Comparison of ENCODE assay signal across 1 cellular context in genomic region chr20:62805365-62805710, GRCh38.
TF ChIP-seq lines count a peak whose summit lies in the region.

No MANE protein-coding gene starts in this region.

TF ChIP-seq in IMR-90, 13 proteins besides CTCF, POLR2A, EP300 and RAD21 (continued from another document):
- no peak for TF ChIP-seq CHD1 (IDR thresholded peaks at IDR 0.05; ENCODE audit: low read depth, low read length)
- no peak for TF ChIP-seq FOS (IDR thresholded peaks at IDR 0.05; ENCODE audit: low read depth, low read length)
- TF ChIP-seq, protein P1, sequence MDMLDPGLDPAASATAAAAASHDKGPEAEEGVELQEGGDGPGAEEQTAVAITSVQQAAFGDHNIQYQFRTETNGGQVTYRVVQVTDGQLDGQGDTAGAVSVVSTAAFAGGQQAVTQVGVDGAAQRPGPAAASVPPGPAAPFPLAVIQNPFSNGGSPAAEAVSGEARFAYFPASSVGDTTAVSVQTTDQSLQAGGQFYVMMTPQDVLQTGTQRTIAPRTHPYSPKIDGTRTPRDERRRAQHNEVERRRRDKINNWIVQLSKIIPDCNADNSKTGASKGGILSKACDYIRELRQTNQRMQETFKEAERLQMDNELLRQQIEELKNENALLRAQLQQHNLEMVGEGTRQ (IDR thresholded peaks at IDR 0.05; ENCODE audit: low read depth, low read length): no peak
- TF ChIP-seq SMC3 (IDR thresholded peaks at IDR 0.05; ENCODE audit: low read depth, low read length): no peak; the same call in 1 of the 2 replicates
- TF ChIP-seq RCOR1 (IDR thresholded peaks at IDR 0.05; ENCODE audit: insufficient replicate concordance, low read length): no peak
- no peak for TF ChIP-seq RFX5 (IDR thresholded peaks at IDR 0.05; ENCODE audit: low read depth, low read length)
- TF ChIP-seq MAFK (IDR thresholded peaks at IDR 0.05; ENCODE audit: low read depth, low read length): no peak
- TF ChIP-seq NFE2L2 (IDR thresholded peaks at IDR 0.05; ENCODE audit: low read depth, low read length): no peak
